9 cellular contexts compared by ENCODE assay signal in the genomic region with DNA sequence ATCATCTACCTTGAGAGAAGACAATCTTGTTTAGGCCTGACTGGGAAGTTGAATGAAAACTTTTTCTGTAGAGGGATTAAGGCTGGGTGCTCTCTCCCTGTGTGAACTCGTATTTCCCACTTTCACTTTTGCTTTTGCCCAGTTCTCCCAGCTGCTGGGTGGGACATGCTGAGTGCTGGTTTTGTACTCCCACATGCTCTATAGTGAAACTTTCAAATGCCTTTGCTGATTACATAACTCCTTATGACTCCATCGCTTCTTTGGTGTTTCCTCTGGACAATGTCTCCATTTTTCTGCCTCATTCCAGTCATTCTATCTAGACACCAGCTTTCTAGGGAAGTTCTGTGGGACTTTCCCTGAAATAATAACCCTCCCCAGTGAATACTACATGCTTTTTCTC.
DNase-seq lines count a peak whose midpoint lies in the region; ATAC-seq and TF ChIP-seq lines count a peak whose summit lies in the region.
"Had no signal": no experiment of that assay in that cellular context is flagged by ENCODE, and none has a peak within 500 bp of the region (broad histone marks: within the 10 kb centered on the region; RNA-seq: fewer than 3 reads in every experiment).

No MANE protein-coding gene starts in this region.

- H3K4me1 Mint-ChIP-seq in stimulated activated naive B cell treated with anti-CD40 and anti-IgM and Interleukin-4, amounts not matched to agents 10 μg/mL and 1 μg/mL and 100 μg/mL, for 72 hours, result peaks cover 19 to 29% of the 10 kb centered on the region in 2 donors

- no peak overlapping the region for H3K4me3 ChIP-seq in fibroblast of the aortic adventitia (ENCODE audit: low read depth, low read length)
- H3K4me3 ChIP-seq: K562 had no signal

- H3K4me3 Mint-ChIP-seq in stimulated activated naive B cell treated with anti-CD40 and anti-IgM and Interleukin-4, amounts not matched to agents 10 μg/mL and 1 μg/mL and 100 μg/mL, for 72 hours, result peak overlapping the region; percentile 30 to 36

- H3K9me3 Mint-ChIP-seq in stimulated activated naive B cell treated with anti-CD40 and anti-IgM and Interleukin-4, amounts not matched to agents 10 μg/mL and 1 μg/mL and 100 μg/mL, for 72 hours, result no peaks in the 10 kb centered on the region

- H3K27ac Mint-ChIP-seq in stimulated activated naive B cell treated with anti-CD40 and anti-IgM and Interleukin-4, amounts not matched to agents 10 μg/mL and 1 μg/mL and 100 μg/mL, for 72 hours, result no peak overlapping the region

- ATAC-seq in GM21717 (IDR thresholded peaks at IDR 0.05; ENCODE audit: unreplicated experiment), result peak; percentile 74
- ATAC-seq in stimulated activated naive B cell treated with anti-CD40 and anti-IgM and Interleukin-4, amounts not matched to agents 10 μg/mL and 1 μg/mL and 100 μg/mL, for 72 hours (replicated peaks), result peak in 1 of 2 donors; percentile 36
- ATAC-seq: K562 had no signal

- H3K36me3 Mint-ChIP-seq in stimulated activated naive B cell treated with anti-CD40 and anti-IgM and Interleukin-4, amounts not matched to agents 10 μg/mL and 1 μg/mL and 100 μg/mL, for 72 hours, result peaks cover 3 to 4% of the 10 kb centered on the region in 2 donors

- peak; percentile 75 for DNase-seq in EL
- DNase-seq in NOMO-1 treated with DMSO at 0.1 percent for 48 hours (lab: John Stamatoyannopoulos, UW; ENCODE audit: unreplicated experiment), result peak; percentile 5
- DNase-seq in fibroblast of the aortic adventitia (ENCODE audit: low read depth), result peak; percentile 92
- no peak for DNase-seq in stimulated activated naive B cell treated with anti-CD40 and anti-IgM and Interleukin-4, amounts not matched to agents 10 μg/mL and 1 μg/mL and 100 μg/mL, for 72 hours
- no peak for DNase-seq in effector CD8-positive, alpha-beta T cell (lab: John Stamatoyannopoulos, UW)
- no peak for DNase-seq in activated naive CD4-positive, alpha-beta T cell treated with anti-CD3 and anti-CD28 coated beads, Interleukin-2, amount 50 U/mL, for 16 hours
- no peak for DNase-seq in NCI-H524 (lab: John Stamatoyannopoulos, UW)

- H3K27me3 Mint-ChIP-seq in stimulated activated naive B cell treated with anti-CD40 and anti-IgM and Interleukin-4, amounts not matched to agents 10 μg/mL and 1 μg/mL and 100 μg/mL, for 72 hours, result no peaks in the 10 kb centered on the region

- TF ChIP-seq CTCF in fibroblast of the aortic adventitia (IDR thresholded peaks at IDR 0.05; ENCODE audit: insufficient read depth, low read length), result no peak

Comparison
In these comparisons a context has a peak if more than half of its experiments do, and no peak if none do; other contexts are left out.
1. DNase-seq: peak in EL (single experiment), NOMO-1 treated with DMSO at 0.1 percent for 48 hours (single experiment) and fibroblast of the aortic adventitia (single experiment); none in stimulated activated naive B cell treated with anti-CD40 and anti-IgM and Interleukin-4, amounts not matched to agents 10 μg/mL and 1 μg/mL and 100 μg/mL, for 72 hours (single experiment), effector CD8-positive, alpha-beta T cell (single experiment), activated naive CD4-positive, alpha-beta T cell treated with anti-CD3 and anti-CD28 coated beads, Interleukin-2, amount 50 U/mL, for 16 hours (single experiment) and NCI-H524 (0 of 2).